1 cellular context compared by ENCODE assay signal in the genomic region with DNA sequence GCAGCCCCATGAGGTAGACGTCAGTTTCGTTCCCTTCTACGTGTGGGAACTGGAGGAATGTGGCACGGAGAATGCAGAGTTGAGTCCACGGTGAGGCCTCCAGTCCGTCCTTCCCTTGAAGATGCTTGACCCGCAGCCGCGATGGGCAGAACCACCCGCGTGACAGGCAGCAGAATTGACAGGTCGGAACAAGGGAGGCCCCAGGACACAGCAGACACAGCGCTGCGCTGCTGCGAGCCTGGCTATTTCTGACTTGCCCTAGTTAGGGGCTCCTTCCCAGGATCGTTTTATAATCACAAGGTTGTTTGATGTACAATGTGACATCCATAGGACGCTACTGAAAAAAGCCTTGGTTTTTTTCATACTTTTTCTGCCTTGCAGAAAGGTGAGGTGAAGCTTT.
TF ChIP-seq lines count a peak whose summit lies in the region.

No MANE protein-coding gene starts in this region.

TF ChIP-seq in HCT116, 20 proteins besides CTCF, POLR2A, EP300 and RAD21 (continued from another document):
- no peak for TF ChIP-seq ZBTB33 (IDR thresholded peaks at IDR 0.05; ENCODE audit: extremely low read depth, insufficient replicate concordance, low read length)
- TF ChIP-seq EZH2 (IDR thresholded peaks at IDR 0.05), result no peak
- no peak for TF ChIP-seq ELF1 (IDR thresholded peaks at IDR 0.05; ENCODE audit: borderline replicate concordance, low read depth)
